ENCODE assay signal across 17 cellular contexts in the genomic region with DNA sequence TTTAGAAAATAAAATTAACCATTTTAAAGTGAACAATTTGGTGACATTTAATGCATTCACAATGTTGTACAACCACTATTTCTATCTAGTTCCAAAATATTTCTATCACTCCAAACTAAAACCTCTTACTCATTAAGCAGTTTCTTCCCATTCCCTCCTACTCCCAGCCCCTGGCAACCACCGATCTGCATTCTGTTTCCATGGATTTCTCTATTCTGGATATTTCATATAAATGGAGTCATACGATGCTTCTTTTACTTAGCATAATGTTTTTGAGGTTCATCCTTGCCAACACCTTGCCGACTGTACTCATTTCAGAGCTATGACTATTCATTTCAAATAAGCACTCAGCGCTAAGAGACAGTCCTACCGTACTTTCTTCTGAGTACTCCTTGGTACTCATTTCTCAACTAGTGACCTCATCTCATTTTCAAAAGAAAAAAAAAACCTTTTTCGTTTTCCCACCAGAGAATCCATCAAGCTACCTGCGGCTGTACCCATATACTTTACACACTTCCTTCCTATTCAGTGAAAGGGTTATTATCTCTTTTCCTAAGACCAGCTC.
DNase-seq lines count a peak whose midpoint lies in the region; ATAC-seq and TF ChIP-seq lines count a peak whose summit lies in the region.
"Had no signal": no experiment of that assay in that cellular context is flagged by ENCODE, and none has a peak within 500 bp of the region (broad histone marks: within the 10 kb centered on the region; RNA-seq: fewer than 3 reads in every experiment).

No MANE protein-coding gene starts in this region.

- ATAC-seq in T-cell (replicated peaks in 1 of 4) (no peak), HG02763 (IDR thresholded peaks at IDR 0.05; ENCODE audit: unreplicated experiment) (no peak), GM19324 (IDR thresholded peaks at IDR 0.05; ENCODE audit: low FRiP score, unreplicated experiment) (no peak)
- ATAC-seq: esophagus mucosa had no signal

- no peak overlapping the region for H3K4me3 Mint-ChIP-seq in T-cell
- no peak overlapping the region for H3K4me3 Mint-ChIP-seq in osteocyte (ENCODE audit: unreplicated experiment)
- H3K4me3 Mint-ChIP-seq: neural crest cell had no signal

- DNase-seq in stimulated activated CD4-positive, alpha-beta T cell treated with anti-CD3 and anti-CD28 coated beads, Interleukin-1b, Interleukin-23, amount 100 ng/mL, for 48 hours, result peak; percentile 6
- no peak for DNase-seq in stimulated activated CD4-positive, alpha-beta T cell treated with anti-CD3 and anti-CD28 coated beads, Interleukin-4, amount 100 ng/mL, for 4 hours
- DNase-seq in GM20000 (ENCODE audit: low spot score) (peak; percentile 11), T-cell (no peak), NCI-H1105 treated with DMSO at 0.1 percent for 48 hours (lab: John Stamatoyannopoulos, UW) (no peak), osteocyte (ENCODE audit: extremely low spot score, unreplicated experiment) (no peak)
- DNase-seq: activated CD4-positive, alpha-beta T cell treated with anti-CD3 and anti-CD28 coated beads for 4 hours; activated gamma-delta T cell treated with Interleukin-2 at 50 U/mL for 16 hours; glutamatergic neuron; mesenchymal stem cell; NCI-H187 treated with DMSO at 0.1 percent for 48 hours; stimulated activated CD4-positive, alpha-beta T cell treated with anti-CD3 and anti-CD28 coated beads, Interleukin-15, amount 100 ng/mL, for 24 hours; T1000 had no signal

- H3K27ac Mint-ChIP-seq in T-cell, result peak overlapping the region; percentile 34 to 45
- H3K27ac Mint-ChIP-seq in osteocyte (ENCODE audit: unreplicated experiment), result no peak overlapping the region

- CTCF ChIA-PET in T-cell (lab: Charles Lee), result no interaction called here

- POLR2A ChIA-PET in T-cell (lab: Charles Lee), result no interaction called here

- H3K9me3 Mint-ChIP-seq in T-cell (no peaks in the 10 kb centered on the region), osteocyte (ENCODE audit: unreplicated experiment) (peaks cover 4% of the 10 kb centered on the region)
- H3K9me3 Mint-ChIP-seq: neural crest cell had no signal

- H3K4me1 Mint-ChIP-seq in T-cell (peaks cover 0 to 7% (median 0%) of the 10 kb centered on the region in 3 donors), osteocyte (ENCODE audit: unreplicated experiment) (no peaks in the 10 kb centered on the region)
- H3K4me1 Mint-ChIP-seq: neural crest cell had no signal

- no peaks in the 10 kb centered on the region for H3K27me3 Mint-ChIP-seq in T-cell
- H3K27me3 Mint-ChIP-seq in osteocyte (ENCODE audit: unreplicated experiment), result no peaks in the 10 kb centered on the region

- H3K36me3 Mint-ChIP-seq in T-cell (peaks cover 67% of the 10 kb centered on the region), osteocyte (ENCODE audit: unreplicated experiment) (peaks cover 47% of the 10 kb centered on the region)

- TF ChIP-seq CTCF in GM20000 (IDR thresholded peaks at IDR 0.05; ENCODE audit: extremely low read depth, missing control alignments), result no peak
- TF ChIP-seq CTCF in osteocyte (IDR thresholded peaks at IDR 0.05), result no peak

Comparison
In these comparisons a context has a peak if more than half of its experiments do, and no peak if none do; other contexts are left out.
1. DNase-seq: peak in stimulated activated CD4-positive, alpha-beta T cell treated with anti-CD3 and anti-CD28 coated beads, Interleukin-1b, Interleukin-23, amount 100 ng/mL, for 48 hours (single experiment) and GM20000 (single experiment); none in stimulated activated CD4-positive, alpha-beta T cell treated with anti-CD3 and anti-CD28 coated beads, Interleukin-4, amount 100 ng/mL, for 4 hours (0 of 2), T-cell (0 of 34), NCI-H1105 treated with DMSO at 0.1 percent for 48 hours (single experiment) and osteocyte (single experiment).